In genomic region chr1:42761567-42761966, GRCh38 we compare ENCODE assay signal across 10 cellular contexts. TPM values are rescaled to one million over a fixed set of nuclear protein-coding genes. Genes with fewer than 3 reads are reported as not detected.
"Had no signal": no experiment of that assay in that cellular context is flagged by ENCODE, and none has a peak within 500 bp of the region (broad histone marks: within the 10 kb centered on the region; RNA-seq: fewer than 3 reads in every experiment).

No MANE protein-coding gene starts in this region.

- DNase-seq: H9, HCEC 1CT, HFFc6, KBM-7 had no signal

- FAIRE-seq: H1, H54, HTR-8/SVneo had no signal

- H3K4me2 ChIP-seq: GM23338 had no signal

- H3K4me3 ChIP-seq: GM23338 had no signal

- H2AFZ ChIP-seq: GM23338 had no signal

- H3K9me3 Mint-ChIP-seq: GM23338, H9, HFFc6, IgD-negative memory B cell had no signal

- H3K27me3 Mint-ChIP-seq: IgD-negative memory B cell had no signal

- H3K4me3 Mint-ChIP-seq: GM23338, H9, HFFc6, IgD-negative memory B cell had no signal

- H3K27ac Mint-ChIP-seq: GM23338, H9, HFFc6 had no signal

- ATAC-seq: GM23338 had no signal

RNA-seq across cellular contexts. Expression of gene CLDN19, which starts 21.5 kb away (rescaled TPM):
- total RNA-seq: HFFc6, HT-29 had no signal
- polyA plus RNA-seq: IgD-negative memory B cell had no signal

RNA-seq across cellular contexts. Expression of gene TMEM269, which starts 23.2 kb away (rescaled TPM):
- total RNA-seq: HFFc6 had no signal
- polyA plus RNA-seq: IgD-negative memory B cell had no signal
